29 cellular contexts compared by ENCODE assay signal in the genomic region with DNA sequence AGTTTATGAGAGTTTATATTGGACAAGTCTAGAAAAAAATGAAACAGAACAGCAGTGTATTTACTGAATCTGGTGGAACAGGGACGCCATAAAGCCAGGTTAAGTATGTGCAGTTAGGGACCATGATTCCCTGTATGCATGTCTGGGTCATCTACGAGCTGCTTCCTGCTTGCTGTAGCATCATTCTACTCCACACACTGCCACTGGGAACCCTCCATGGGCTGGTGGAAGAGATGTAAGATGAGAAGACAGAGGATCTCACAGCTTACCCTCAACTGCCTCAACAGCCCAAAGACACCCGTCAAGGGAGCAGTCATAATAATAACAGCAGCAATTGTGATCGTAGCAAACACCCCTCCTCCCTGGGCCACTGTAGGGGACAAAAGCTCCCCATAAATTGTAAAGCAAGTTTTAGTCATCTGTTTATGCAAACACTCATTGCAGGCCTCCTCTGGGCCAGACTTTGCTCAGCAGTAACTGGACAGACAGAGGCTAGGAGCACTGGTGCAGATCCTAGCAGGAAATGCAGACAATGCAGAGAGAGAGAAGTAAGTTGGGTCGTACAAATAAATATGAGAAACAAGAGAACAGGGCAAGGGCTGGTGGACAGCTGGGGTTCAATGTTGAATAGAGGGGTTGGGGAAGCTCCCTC.
DNase-seq lines count a peak whose midpoint lies in the region; ATAC-seq, FAIRE-seq and TF ChIP-seq lines count a peak whose summit lies in the region.
"Had no signal": no experiment of that assay in that cellular context is flagged by ENCODE, and none has a peak within 500 bp of the region (broad histone marks: within the 10 kb centered on the region; RNA-seq: fewer than 3 reads in every experiment).

No MANE protein-coding gene starts in this region.

- H3K9me3 ChIP-seq in Panc1 (ENCODE audit: control insufficient read depth, insufficient read depth, low read depth, low read length) = no peaks in the 10 kb centered on the region
- H3K9me3 ChIP-seq in adrenal gland (replicated peaks in 1 of 3) = no peaks in the 10 kb centered on the region
- H3K9me3 ChIP-seq in transverse colon = no peaks in the 10 kb centered on the region
- H3K9me3 ChIP-seq: colonic mucosa, HAP-1, sigmoid colon, suprapubic skin had no signal

- DNase-seq in COLO668 (lab: John Stamatoyannopoulos, UW; ENCODE audit: unreplicated experiment) (peak; percentile 26), GM12891 (ENCODE audit: insufficient read length, low spot score) (no peak), Panc1 (ENCODE audit: low read depth, low spot score) (no peak), adrenal gland (no peak), transverse colon (no peak)
- DNase-seq: activated CD8-positive, alpha-beta T cell treated with anti-CD3 and anti-CD28 coated beads for 36 hours; aorta; colonic mucosa; DND-41; effector memory CD8-positive, alpha-beta T cell; erythroblast; head of caudate nucleus; kidney; NCI-H1092; NCI-H187 treated with DMSO at 0.1 percent for 48 hours; NCI-H446 treated with DMSO at 0.1 percent for 48 hours; NK-92 treated with Interleukin-12 subunit alpha and Interleukin-12 subunit beta, amount 100 ng/mL, for 24 hours; posterior cingulate gyrus; SHP77; sigmoid colon; stimulated activated CD4-positive, alpha-beta T cell treated with anti-CD3 and anti-CD28 coated beads, Interleukin-4, amount 100 ng/mL, for 4 hours; stimulated activated naive B cell treated with anti-CD40 and anti-IgM and Interleukin-4, amounts not matched to agents 10 μg/mL and 1 μg/mL and 100 μg/mL, for 72 hours had no signal

- TF ChIP-seq EP300 in transverse colon (IDR thresholded peaks at IDR 0.05; ENCODE audit: low read depth) = no peak

- TF ChIP-seq CTCF in Panc1 (IDR thresholded peaks at IDR 0.05) = no peak
- TF ChIP-seq CTCF in adrenal gland (IDR thresholded peaks at IDR 0.05) = no peak
- no peak for TF ChIP-seq CTCF in transverse colon (IDR thresholded peaks at IDR 0.05)

- POLR2A ChIA-PET in Panc1 (lab: Charles Lee) = interaction anchor here (0.5 kb wide), 2 partner anchors 83 to 153 kb away, joined by 4 to 5 read pairs; no protein-coding TSS in a partner anchor

- in situ Hi-C loops in Panc1 (cut with HindIII; ENCODE audit: low pct_unique_long_range_greater_than_20kb, low sequenced_read_pairs) = no loop called here
- in situ Hi-C loops in transverse colon (cut with MboI; ENCODE audit: low pct_ligation_motif_present in 1 of 4, low pct_unique_long_range_greater_than_20kb in 1 of 4, low sequenced_read_pairs in 3 of 4) = no loop called here

- no peaks in the 10 kb centered on the region for H3K36me3 ChIP-seq in Panc1 (ENCODE audit: control insufficient read depth, insufficient read depth, low read length)
- H3K36me3 ChIP-seq in adrenal gland (replicated peaks in 1 of 2) = no peaks in the 10 kb centered on the region
- H3K36me3 ChIP-seq in transverse colon = no peaks in the 10 kb centered on the region
- H3K36me3 ChIP-seq: cardiac muscle cell, colonic mucosa, HAP-1, sigmoid colon, suprapubic skin had no signal

- H3K4me3 ChIP-seq in Panc1 (ENCODE audit: low read depth in 2 of 2, low read length in 2 of 2) (no peak overlapping the region), adrenal gland (no peak overlapping the region), transverse colon (no peak overlapping the region)
- H3K4me3 ChIP-seq: cardiac muscle cell, colonic mucosa, HAP-1, lung, sigmoid colon, suprapubic skin had no signal

- H3K27ac ChIP-seq in Panc1 (ENCODE audit: low read length) (no peak overlapping the region), adrenal gland (no peak overlapping the region), transverse colon (no peak overlapping the region)
- H3K27ac ChIP-seq: cardiac muscle cell, colonic mucosa, sigmoid colon, suprapubic skin had no signal

- no TSS peak for BruUV-seq in Panc1 (replicated peaks; lab: Mats Ljungman, UMichigan)

- CTCF ChIA-PET in Panc1 (lab: Charles Lee) = no interaction called here

- no peak for TF ChIP-seq POLR2A in GM12891 (IDR thresholded peaks at IDR 0.05; ENCODE audit: low read depth, low read length)
- no peak for TF ChIP-seq POLR2A in adrenal gland (IDR thresholded peaks at IDR 0.05)
- TF ChIP-seq POLR2A in transverse colon (IDR thresholded peaks at IDR 0.05) = no peak

- intact Hi-C loops in Panc1 (cut with micrococcal nuclease; ENCODE audit: unreplicated experiment) (no loop called here), adrenal gland (cut with DNase I) (no loop called here), transverse colon (cut with DNase I; ENCODE audit: low total_unique reads) (no loop called here)

- H3K27me3 ChIP-seq in Panc1 (ENCODE audit: control insufficient read depth, insufficient read depth, low read length) (no peaks in the 10 kb centered on the region), adrenal gland (no peaks in the 10 kb centered on the region), transverse colon (no peaks in the 10 kb centered on the region)
- H3K27me3 ChIP-seq: cardiac muscle cell, colonic mucosa, sigmoid colon had no signal

- no peak for FAIRE-seq in GM12891 (lab: Jason Lieb, UNC)
- FAIRE-seq: kidney had no signal

- H3K4me1 ChIP-seq in Panc1 (ENCODE audit: control insufficient read depth, insufficient read depth, low read length) = peaks cover 5% of the 10 kb centered on the region; the same call in 1 of the 2 replicates
- peaks cover 0 to 5% of the 10 kb centered on the region in 2 donors for H3K4me1 ChIP-seq in adrenal gland (replicated peaks in 1 of 2)
- no peaks in the 10 kb centered on the region for H3K4me1 ChIP-seq in transverse colon
- H3K4me1 ChIP-seq: colonic mucosa, HAP-1, sigmoid colon, suprapubic skin had no signal

- WGBS in adrenal gland, 4 donors = 76 to 78% (median 76%) methylated on average over 5 of the region's 5 CpGs
- 0 to 25% methylated on average over 1 to 5 of the region's 5 CpGs for WGBS in transverse colon (ENCODE audit: low coverage in 1 of 2), 2 donors

- ATAC-seq in HG03342 (IDR thresholded peaks at IDR 0.05; ENCODE audit: unreplicated experiment) (peak; percentile 48), Panc1 (peak; percentile 26; the same call in 1 of the 2 replicates), HG02840 (IDR thresholded peaks at IDR 0.05; ENCODE audit: low FRiP score, unreplicated experiment) (no peak), GM18517 (IDR thresholded peaks at IDR 0.05; ENCODE audit: unreplicated experiment) (no peak)
- ATAC-seq: activated CD8-positive, alpha-beta T cell treated with anti-CD3 and anti-CD28 coated beads for 36 hours; effector memory CD8-positive, alpha-beta T cell; stimulated activated naive B cell treated with anti-CD40 and anti-IgM and Interleukin-4, amounts not matched to agents 10 μg/mL and 1 μg/mL and 100 μg/mL, for 72 hours had no signal

TF ChIP-seq in GM12891, 5 proteins besides CTCF, POLR2A, EP300 and RAD21:
- TF ChIP-seq TAF1 (IDR thresholded peaks at IDR 0.05; ENCODE audit: low read depth, low read length) (no peak), POU2F2 (IDR thresholded peaks at IDR 0.05; ENCODE audit: low read depth, low read length) (peak; percentile 58; the same call in 1 of the 2 replicates)

Comparison
In these comparisons a context has a peak if more than half of its experiments do, and no peak if none do; other contexts are left out.
1. ATAC-seq: peak in HG03342 (single experiment) and Panc1 (single experiment); none in HG02840 (single experiment) and GM18517 (single experiment).